28 cellular contexts compared by ENCODE assay signal in the genomic region with DNA sequence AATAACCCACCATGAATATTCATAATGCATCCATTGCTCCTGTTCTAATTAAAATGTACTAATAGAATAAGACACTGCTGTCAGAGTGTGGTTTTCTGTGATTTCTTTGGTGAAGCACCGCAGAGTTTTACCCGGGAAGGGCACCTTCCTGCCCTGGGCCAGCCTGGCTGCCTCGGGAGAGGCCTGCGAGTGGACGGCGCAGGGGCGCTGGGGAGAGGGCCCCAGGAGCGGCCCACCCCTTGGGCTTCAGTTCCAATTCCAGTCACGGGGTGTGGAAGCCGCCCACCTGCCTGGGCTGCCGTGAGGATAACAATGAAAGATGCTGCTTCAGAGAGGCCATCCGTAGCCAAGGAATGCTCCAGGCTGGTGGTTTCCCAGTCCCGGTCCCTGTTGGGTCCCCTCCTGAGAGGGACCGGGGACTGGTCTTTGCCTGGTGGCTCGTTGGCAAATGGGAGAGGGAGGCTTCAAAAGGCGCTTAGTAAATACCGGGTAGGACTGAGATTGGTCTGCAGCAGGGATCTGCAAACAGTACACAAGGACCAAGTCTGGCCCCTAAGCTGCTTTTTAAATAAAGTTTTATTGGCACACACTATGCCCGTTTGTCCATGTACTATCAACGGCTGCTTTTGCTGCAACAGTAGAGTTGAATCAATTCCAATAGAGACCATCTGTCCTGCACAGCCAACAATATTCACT.
"Had no signal": no experiment of that assay in that cellular context is flagged by ENCODE, and none has a peak within 500 bp of the region (broad histone marks: within the 10 kb centered on the region; RNA-seq: fewer than 3 reads in every experiment).

No MANE protein-coding gene starts in this region.

- H3K4me3 Mint-ChIP-seq: activated CD8-positive, alpha-beta T cell treated with anti-CD3 and anti-CD28 coated beads, Interleukin-2, amount 10 ng/mL, durations not matched to agents 7 days and 5 days; activated naive CD8-positive, alpha-beta T cell treated with anti-CD3 and anti-CD28 coated beads, Interleukin-2, amount 10 ng/mL, durations not matched to agents 7 days and 5 days; WTC11 had no signal

- H3K4me3 ChIP-seq: adrenal gland, MG63, Peyer's patch, SJCRH30 had no signal

- H3K4me1 ChIP-seq: adrenal gland, SJCRH30 had no signal

- ATAC-seq: activated CD8-positive, alpha-beta T cell treated with anti-CD3 and anti-CD28 coated beads, Interleukin-2, amount 10 ng/mL, durations not matched to agents 7 days and 5 days; WTC11 had no signal

- H3K4me1 Mint-ChIP-seq: activated naive CD8-positive, alpha-beta T cell treated with anti-CD3 and anti-CD28 coated beads, Interleukin-2, amount 10 ng/mL, durations not matched to agents 7 days and 5 days; WTC11 had no signal

- H3K9me2 ChIP-seq: SK-N-SH had no signal

- H3K4me2 ChIP-seq: KMS-11, SK-N-SH had no signal

- H3K27ac Mint-ChIP-seq: activated CD8-positive, alpha-beta T cell treated with anti-CD3 and anti-CD28 coated beads, Interleukin-2, amount 10 ng/mL, durations not matched to agents 7 days and 5 days; activated naive CD8-positive, alpha-beta T cell treated with anti-CD3 and anti-CD28 coated beads, Interleukin-2, amount 10 ng/mL, durations not matched to agents 7 days and 5 days; WTC11 had no signal

- H3K27ac ChIP-seq: adrenal gland, KMS-11, SJCRH30 had no signal

- H3K27me3 ChIP-seq: adrenal gland, MG63, Peyer's patch, SJCRH30 had no signal

- FAIRE-seq: bronchial epithelial cell had no signal

- DNase-seq: activated CD4-positive, alpha-beta T cell treated with anti-CD3 and anti-CD28 coated beads for 48 hours; activated CD4-positive, alpha-beta T cell treated with anti-CD3 and anti-CD28 coated beads, Interleukin-2, amount 50 U/mL, for 4 hours; activated CD4-positive, CD25-positive, alpha-beta regulatory T cell treated with anti-CD3 and anti-CD28 coated beads, Interleukin-2, amount 50 U/mL, for 72 hours; activated CD8-positive, alpha-beta memory T cell treated with anti-CD3 and anti-CD28 coated beads, Interleukin-2, amount 50 U/mL, for 48 hours; activated CD8-positive, alpha-beta T cell treated with anti-CD3 and anti-CD28 coated beads, Interleukin-2, amount 10 ng/mL, durations not matched to agents 7 days and 5 days; activated naive CD4-positive, alpha-beta T cell treated with anti-CD3 and anti-CD28 coated beads, Interleukin-2, amount 50 U/mL, for 16 hours; activated naive CD8-positive, alpha-beta T cell treated with anti-CD3 and anti-CD28 coated beads, Interleukin-2, amount 10 ng/mL, durations not matched to agents 7 days and 5 days; activated T-cell treated with anti-CD3 and anti-CD28 coated beads, Interleukin-2, amount 50 U/mL, for 1 hour; adrenal gland; anterior cingulate cortex; central memory CD4-positive, alpha-beta T cell; MG63; MV-4-11; NCI-H1105 treated with DMSO at 0.1 percent for 48 hours; NCI-H1930; NCI-H2107; NCI-H345; NCI-H510A treated with DMSO at 0.1 percent for 48 hours; NCI-H69; NK-92 treated with Interleukin-12 subunit alpha and Interleukin-12 subunit beta, amount 100 ng/mL, for 24 hours; Peyer's patch; Right ventricle myocardium superior; SJCRH30; SK-N-SH; SW 1271 had no signal

- H3K9ac ChIP-seq: KMS-11, SK-N-SH had no signal

- H3K9me3 ChIP-seq: adrenal gland, MG63, Peyer's patch, SJCRH30, SK-N-SH had no signal

- H3K27me3 Mint-ChIP-seq: activated naive CD8-positive, alpha-beta T cell treated with anti-CD3 and anti-CD28 coated beads, Interleukin-2, amount 10 ng/mL, durations not matched to agents 7 days and 5 days had no signal
